Comparison of ENCODE assay signal across 8 cellular contexts in genomic region chr7:106284516-106285050, GRCh38. TPM values are rescaled to one million over a fixed set of nuclear protein-coding genes. Genes with fewer than 3 reads are reported as not detected.
DNase-seq lines count a peak whose midpoint lies in the region; ATAC-seq and TF ChIP-seq lines count a peak whose summit lies in the region.

Gene NAMPT (minus strand): TSS chr7:106284983. CDS start chr7:106284884, 99 bp downstream.

- peak within 1 kb of the TSS; percentile 82 for H3K4me3 ChIP-seq in AG04449 (ENCODE audit: low read depth, low read length)
- H3K4me3 ChIP-seq in SK-N-SH (ENCODE audit: low read depth in 2 of 2, low read length in 1 of 2): peak within 1 kb of the TSS; percentile 90 to 98

- H3K27ac ChIP-seq in SK-N-SH (ENCODE audit: low read depth in 2 of 2, low read length in 1 of 2): peak within 1 kb of the TSS; percentile 96 to 98
- peak within 1 kb of the TSS; percentile 92 for H3K27ac ChIP-seq in caudate nucleus (ENCODE audit: low read depth, low read length)

- POLR2A ChIA-PET in AG04449 (lab: Yijun Ruan, JAX) (interaction anchor here (0.6 to 1.5 kb wide), 9 partner anchors 14 to 344 kb away, joined by 3 to 11 read pairs (median 4); no protein-coding TSS in a partner anchor), SK-N-SH (lab: Yijun Ruan, JAX) (interaction anchor here (0.9 to 1.7 kb wide), 10 partner anchors 9 to 375 kb away, joined by 3 to 9 read pairs (median 4); partner anchors contain the start of gene SYPL1)

- H3K79me2 ChIP-seq in SK-N-SH (ENCODE audit: insufficient read depth): peaks cover 46% of the 10 kb centered on the region

- TF ChIP-seq CTCF in AG04449 (IDR thresholded peaks at IDR 0.05; ENCODE audit: insufficient read depth, low read length, missing control alignments) (no peak), SK-N-SH (IDR thresholded peaks at IDR 0.05) (no peak)

- peak within 1 kb of the TSS; percentile 88 for H3K4me2 ChIP-seq in SK-N-SH

- TF ChIP-seq RAD21 in SK-N-SH (IDR thresholded peaks at IDR 0.05; ENCODE audit: low read length): no peak

- peaks cover under 1 to 22% of the 10 kb centered on the region in 2 experiments; a peak in 3 of 4 replicates for H3K4me1 ChIP-seq in SK-N-SH (ENCODE audit: control insufficient read depth in 1 of 2, insufficient read depth in 2 of 2, low read depth in 1 of 2, low read length in 1 of 2)

- CTCF ChIA-PET in AG04449 (lab: Yijun Ruan, JAX) (interaction anchor here (1.1 to 3.1 kb wide), 5 partner anchors 105 to 452 kb away, joined by 3 to 17 read pairs (median 7); no protein-coding TSS in a partner anchor), SK-N-SH (lab: Yijun Ruan, JAX) (interaction anchor here (1.1 to 3.9 kb wide), 7 partner anchors 9 to 865 kb away, joined by 3 to 21 read pairs (median 4); partner anchors contain the start of gene CCDC71L)

- peak within 1 kb of the TSS; percentile 92 for H3K9ac ChIP-seq in SK-N-SH

- no peaks in the 10 kb centered on the region for H3K9me2 ChIP-seq in SK-N-SH

- DNase-seq in AG04449 (ENCODE audit: low read depth, low spot score): no peak
- peak; percentile 81 for DNase-seq in SK-N-SH
- DNase-seq in caudate nucleus (lab: John Stamatoyannopoulos, UW): peak in 15 of 61 donors; percentile 34 to 72 (median 50)
- DNase-seq in left kidney (ENCODE audit: low read depth, low spot score): peak; percentile 80
- DNase-seq in stimulated activated CD8-positive, alpha-beta memory T cell treated with anti-CD3 and anti-CD28 coated beads, Interleukin-4, amount 100 ng/mL, for 1 hour (ENCODE audit: low read depth in 2 of 2, low spot score in 1 of 2): peak; percentile 17 to 21

- H4K20me1 ChIP-seq in SK-N-SH (ENCODE audit: insufficient read depth): peaks cover 17% of the 10 kb centered on the region

- TF ChIP-seq POLR2A in GM18526 (IDR thresholded peaks at IDR 0.05; ENCODE audit: extremely low read depth, insufficient read length): peak; percentile 94

- ATAC-seq in HG03280 (IDR thresholded peaks at IDR 0.05; ENCODE audit: unreplicated experiment): peak; percentile 13
- ATAC-seq in GM18868 (IDR thresholded peaks at IDR 0.05; ENCODE audit: unreplicated experiment): no peak

- no peak for TF ChIP-seq EP300 in SK-N-SH (IDR thresholded peaks at IDR 0.05; ENCODE audit: borderline replicate concordance in 1 of 2, low read depth in 1 of 2, low read length in 1 of 2)

- H2AFZ ChIP-seq in SK-N-SH (ENCODE audit: low read depth): peak within 1 kb of the TSS; percentile 85

- no peaks in the 10 kb centered on the region for H3K9me3 ChIP-seq in SK-N-SH

- H3F3A ChIP-seq in SK-N-SH (replicated peaks; ENCODE audit: insufficient read depth): peaks cover 19% of the 10 kb centered on the region

- peaks cover 0 to 4% of the 10 kb centered on the region in 2 experiments for H3K36me3 ChIP-seq in SK-N-SH (replicated peaks in 1 of 2; ENCODE audit: control insufficient read depth in 1 of 2, insufficient read depth in 2 of 2, low read length in 1 of 2)

- 1% methylated on average over 36 of the region's 61 CpGs for WGBS in SK-N-SH (ENCODE audit: low lambda C conversion rate)

- H3K27me3 ChIP-seq in SK-N-SH (ENCODE audit: insufficient read depth): no peaks in the 10 kb centered on the region

TF ChIP-seq in SK-N-SH, 30 proteins besides CTCF, POLR2A, EP300 and RAD21:
- TF ChIP-seq ELF1 (IDR thresholded peaks at IDR 0.05): no peak
- peak; percentile 71 for TF ChIP-seq TAF1 (IDR thresholded peaks at IDR 0.05; ENCODE audit: borderline replicate concordance, low read depth, low read length)
- TF ChIP-seq MXI1 (IDR thresholded peaks at IDR 0.05; ENCODE audit: low read depth, low read length): no peak
- peak; percentile 82 for TF ChIP-seq POLR2AphosphoS5 (IDR thresholded peaks at IDR 0.05; ENCODE audit: low read depth, low read length)

RNA-seq across cellular contexts. Expression of gene NAMPT, which starts in this region (rescaled TPM):
- 20.1 and 25.5 TPM in 2 replicates for polyA plus RNA-seq in SK-N-SH (2012; rRNA removed)
- polyA plus RNA-seq in SK-N-SH (2012; cell fraction: cytosol; rRNA removed): 33.9 and 38.2 TPM in 2 replicates
- polyA plus RNA-seq in SK-N-SH (2012; cell fraction: nucleus; rRNA removed): 12.6 and 34.2 TPM in 2 replicates
